ENCODE assay signal across 1 cellular context in genomic region chr14:93543766-93544165, GRCh38.
TF ChIP-seq lines count a peak whose summit lies in the region.

No MANE protein-coding gene starts in this region.

TF ChIP-seq in GM23338, 12 proteins besides CTCF, POLR2A, EP300 and RAD21 (continued from another document):
- TF ChIP-seq STAT1 (IDR thresholded peaks at IDR 0.05; ENCODE audit: unreplicated experiment) (no peak), NANOG (IDR thresholded peaks at IDR 0.05; ENCODE audit: borderline replicate concordance) (no peak), POLR2AphosphoS5 (IDR thresholded peaks at IDR 0.05; ENCODE audit: low read depth) (no peak), ZNF114 (CRISPR knock-in tag; IDR thresholded peaks at IDR 0.05) (no peak), EZH2phosphoT487 (IDR thresholded peaks at IDR 0.05; ENCODE audit: unreplicated experiment) (no peak)
- TF ChIP-seq, protein P1, sequence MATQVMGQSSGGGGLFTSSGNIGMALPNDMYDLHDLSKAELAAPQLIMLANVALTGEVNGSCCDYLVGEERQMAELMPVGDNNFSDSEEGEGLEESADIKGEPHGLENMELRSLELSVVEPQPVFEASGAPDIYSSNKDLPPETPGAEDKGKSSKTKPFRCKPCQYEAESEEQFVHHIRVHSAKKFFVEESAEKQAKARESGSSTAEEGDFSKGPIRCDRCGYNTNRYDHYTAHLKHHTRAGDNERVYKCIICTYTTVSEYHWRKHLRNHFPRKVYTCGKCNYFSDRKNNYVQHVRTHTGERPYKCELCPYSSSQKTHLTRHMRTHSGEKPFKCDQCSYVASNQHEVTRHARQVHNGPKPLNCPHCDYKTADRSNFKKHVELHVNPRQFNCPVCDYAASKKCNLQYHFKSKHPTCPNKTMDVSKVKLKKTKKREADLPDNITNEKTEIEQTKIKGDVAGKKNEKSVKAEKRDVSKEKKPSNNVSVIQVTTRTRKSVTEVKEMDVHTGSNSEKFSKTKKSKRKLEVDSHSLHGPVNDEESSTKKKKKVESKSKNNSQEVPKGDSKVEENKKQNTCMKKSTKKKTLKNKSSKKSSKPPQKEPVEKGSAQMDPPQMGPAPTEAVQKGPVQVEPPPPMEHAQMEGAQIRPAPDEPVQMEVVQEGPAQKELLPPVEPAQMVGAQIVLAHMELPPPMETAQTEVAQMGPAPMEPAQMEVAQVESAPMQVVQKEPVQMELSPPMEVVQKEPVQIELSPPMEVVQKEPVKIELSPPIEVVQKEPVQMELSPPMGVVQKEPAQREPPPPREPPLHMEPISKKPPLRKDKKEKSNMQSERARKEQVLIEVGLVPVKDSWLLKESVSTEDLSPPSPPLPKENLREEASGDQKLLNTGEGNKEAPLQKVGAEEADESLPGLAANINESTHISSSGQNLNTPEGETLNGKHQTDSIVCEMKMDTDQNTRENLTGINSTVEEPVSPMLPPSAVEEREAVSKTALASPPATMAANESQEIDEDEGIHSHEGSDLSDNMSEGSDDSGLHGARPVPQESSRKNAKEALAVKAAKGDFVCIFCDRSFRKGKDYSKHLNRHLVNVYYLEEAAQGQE (IDR thresholded peaks at IDR 0.05; ENCODE audit: unreplicated experiment): no peak
